In the genomic region with DNA sequence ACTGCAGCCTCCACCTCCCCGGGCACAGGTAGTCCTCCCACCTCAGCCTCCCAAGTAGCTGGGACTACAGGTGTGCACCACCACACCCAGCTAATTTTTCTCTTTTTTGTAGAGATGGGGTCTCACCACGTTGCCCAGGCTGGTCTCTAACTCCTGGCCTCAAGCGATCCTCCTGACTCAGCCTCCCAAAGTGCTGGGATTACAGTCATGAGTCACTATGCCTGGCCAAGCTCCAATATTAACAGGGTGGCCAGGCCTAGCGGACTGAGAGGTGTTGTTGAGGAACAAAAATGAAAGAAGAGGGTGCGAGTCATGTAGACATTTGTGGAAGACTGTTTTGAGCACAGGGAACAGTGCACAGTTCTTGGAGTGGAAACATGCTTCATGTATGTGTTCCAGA, we compare ENCODE assay signal across 8 cellular contexts. TPM values are rescaled to one million over a fixed set of nuclear protein-coding genes. Genes with fewer than 3 reads are reported as not detected.
DNase-seq lines count a peak whose midpoint lies in the region; ATAC-seq, FAIRE-seq and TF ChIP-seq lines count a peak whose summit lies in the region.
"Not testable (repeated sequence)": the region's sequence is repeated elsewhere in the genome, so short reads cannot be mapped to it uniquely, and the experiment has no call there.
"Had no signal": no experiment of that assay in that cellular context is flagged by ENCODE, and none has a peak within 500 bp of the region (broad histone marks: within the 10 kb centered on the region; RNA-seq: fewer than 3 reads in every experiment).

No MANE protein-coding gene starts in this region.

- DNase-seq in AG10803 (ENCODE audit: low read depth) (peak; percentile 33), HCEC 1CT (peak; percentile 48), MV-4-11 (lab: John Stamatoyannopoulos, UW) (peak; percentile 39), SJSA1 (ENCODE audit: low read depth in 1 of 2, low spot score in 2 of 2) (peak; percentile 52 to 65), brain microvascular endothelial cell (peak; percentile 35), fibroblast of mammary gland (ENCODE audit: low read depth) (peak; percentile 79)
- DNase-seq in HepG2 (ENCODE audit: low spot score): not testable (repeated sequence)

- intact Hi-C loops in HepG2 (cut with micrococcal nuclease; ENCODE audit: unreplicated experiment): not testable (repeated sequence)

- not testable (repeated sequence) for BruUV-seq in HepG2 (replicated peaks; lab: Mats Ljungman, UMichigan)

- not testable (repeated sequence) for TF ChIP-seq RAD21 in HepG2 (CRISPR knock-in tag; IDR thresholded peaks at IDR 0.05)

- in situ Hi-C loops in brain microvascular endothelial cell (cut with HindIII; ENCODE audit: low pct_ligation_motif_present, low sequenced_read_pairs): not testable (repeated sequence)
- in situ Hi-C loops in HepG2 (cut with HindIII; ENCODE audit: extremely low pct_ligation_motif_present, low pct_unique_long_range_greater_than_20kb): loop anchor here (5.0 kb wide), 1 partner anchor 33 kb away; the partner anchor contains the start of gene HNRNPUL1

- not testable (repeated sequence) for FAIRE-seq in HepG2 (lab: Jason Lieb, UNC)

- H3K79me2 ChIP-seq in HepG2 (ENCODE audit: insufficient read depth, low read length): not testable (repeated sequence)

- H3K9me3 ChIP-seq in SJSA1 (replicated peaks); HepG2 (ENCODE audit: low read length): not testable (repeated sequence)

- not testable (repeated sequence) for ATAC-seq in HepG2

- H3K4me1 ChIP-seq in SJSA1 (replicated peaks) (peaks cover 50% of the 10 kb centered on the region), HepG2 (ENCODE audit: insufficient read depth, low read length) (peaks cover 43% of the 10 kb centered on the region)

- not testable (repeated sequence) for TF ChIP-seq CTCF in AG10803 (conservative IDR thresholded peaks at IDR 0.05; ENCODE audit: low read length); brain microvascular endothelial cell (IDR thresholded peaks at IDR 0.05; ENCODE audit: low read depth, low read length, missing control alignments); fibroblast of mammary gland (conservative IDR thresholded peaks at IDR 0.05; ENCODE audit: control insufficient read depth, insufficient read depth, low read depth, low read length); HepG2 (CRISPR knock-in tag; IDR thresholded peaks at IDR 0.05)

- H3K9ac ChIP-seq in HepG2 (ENCODE audit: insufficient read depth, low read depth, low read length): not testable (repeated sequence)

- not testable (repeated sequence) for TF ChIP-seq EP300 in HepG2 (IDR thresholded peaks at IDR 0.05; ENCODE audit: low read depth in 2 of 2, low read length in 2 of 2); HepG2 (CRISPR knock-in tag; IDR thresholded peaks at IDR 0.05; ENCODE audit: borderline replicate concordance)

- WGBS in HepG2 (ENCODE audit: low lambda C conversion rate): 88% methylated on average over 5 of the region's 5 CpGs

- CTCF ChIA-PET in HepG2 (lab: Yijun Ruan, JAX; ENCODE audit: low intra/inter-chr PET ratio, low total read pairs): not testable (repeated sequence)

- not testable (repeated sequence) for H3K4me2 ChIP-seq in HepG2 (ENCODE audit: low read depth, low read length)

- 0 out of 2 replicates have a peak overlapping the region, but pooled peaks have one; percentile 6 for H3K27ac ChIP-seq in SJSA1
- not testable (repeated sequence) for H3K27ac ChIP-seq in brain microvascular endothelial cell; HepG2 (ENCODE audit: extremely low read length, insufficient read depth, low read length)

- not testable (repeated sequence) for H4K20me1 ChIP-seq in HepG2 (ENCODE audit: insufficient read depth, low read length)

- TF ChIP-seq POLR2A in HepG2 (IDR thresholded peaks at IDR 0.05; ENCODE audit: insufficient read depth in 1 of 2, low read depth in 2 of 2, low read length in 2 of 2): not testable (repeated sequence)

- not testable (repeated sequence) for H2AFZ ChIP-seq in HepG2 (ENCODE audit: low read length)

- H3K36me3 ChIP-seq in SJSA1: peaks cover 80% of the 10 kb centered on the region
- H3K36me3 ChIP-seq in brain microvascular endothelial cell (replicated peaks): peaks cover 39% of the 10 kb centered on the region
- H3K36me3 ChIP-seq in HepG2 (replicated peaks in 1 of 2; ENCODE audit: control insufficient read depth in 1 of 2, insufficient read depth in 2 of 2, low read length in 2 of 2): not testable (repeated sequence)

- not testable (repeated sequence) for H3K27me3 ChIP-seq in SJSA1 (replicated peaks); brain microvascular endothelial cell (replicated peaks); HepG2 (ENCODE audit: control insufficient read depth in 1 of 2, insufficient read depth in 2 of 2, low read length in 2 of 2)

- not testable (repeated sequence) for H3K4me3 ChIP-seq in AG10803 (ENCODE audit: low read length); SJSA1; brain microvascular endothelial cell (ENCODE audit: low read depth, low read length); fibroblast of mammary gland (ENCODE audit: control insufficient read depth, low read depth, low read length); HepG2 (replicated peaks in 1 of 3; ENCODE audit: insufficient read depth in 1 of 3, low read depth in 2 of 3, low read length in 3 of 3)

- POLR2A ChIA-PET in HepG2 (lab: Yijun Ruan, JAX): interaction anchor here (1.5 kb wide), 1 partner anchor 11 kb away, joined by 4 read pairs; the partner anchor contains the start of gene AXL

RNA-seq across cellular contexts. Expression of gene AXL, which starts 10.3 kb away (rescaled TPM):
- total RNA-seq in SJSA1 (2014; rRNA removed; shearing (Covaris generic)): 181 and 224 TPM in 2 replicates
- 0.31 and 0.71 TPM in 2 replicates for total RNA-seq in HepG2 (2016; rRNA removed; fragmentation: Illumina TruSeq; extraction: Trizol)
- 0.18 and 0.20 TPM in 2 replicates for total RNA-seq in HepG2 (2016; cell fraction: cytosol; rRNA removed; fragmentation: Illumina TruSeq; extraction: Trizol; ENCODE audit: low read depth)
- 0.54 and 0.67 TPM in 2 replicates for total RNA-seq in HepG2 (2016; cell fraction: insoluble cytoplasmic fraction; rRNA removed; fragmentation: Illumina TruSeq; extraction: Trizol)
- total RNA-seq in HepG2 (2016; cell fraction: membrane; rRNA removed; fragmentation: Illumina TruSeq; extraction: Trizol): 0.59 and 0.79 TPM in 2 replicates
- 1.1 and 1.8 TPM in 2 replicates for total RNA-seq in HepG2 (2016; cell fraction: nucleus; rRNA removed; fragmentation: Illumina TruSeq; extraction: Trizol)
- polyA plus RNA-seq in HepG2 (2011; rRNA removed): 5.7 and 5.9 TPM in 2 replicates
- polyA plus RNA-seq in HepG2 (2011; cell fraction: cytosol; rRNA removed): 4.3 and 4.8 TPM in 2 replicates
- polyA plus RNA-seq in HepG2 (2011; cell fraction: nucleus; rRNA removed): 5.2 and 8.0 TPM in 2 replicates
- polyA plus RNA-seq in HepG2 (2012): 2.9 and 4.5 TPM in 2 replicates
- 0.09 and 0.10 TPM in 2 replicates for polyA plus RNA-seq in HepG2 (2016; cell fraction: cytosol; fragmentation: Illumina TruSeq; extraction: Trizol; ENCODE audit: low read depth)
- polyA plus RNA-seq in HepG2 (2016; cell fraction: insoluble cytoplasmic fraction; fragmentation: Illumina TruSeq; extraction: Trizol; ENCODE audit: low read depth): 0.39 and 0.46 TPM in 2 replicates
- polyA plus RNA-seq in HepG2 (2016; cell fraction: membrane; fragmentation: Illumina TruSeq; extraction: Trizol; ENCODE audit: low read depth): 0.32 and 0.35 TPM in 2 replicates
- 1.3 and 1.4 TPM in 2 replicates for polyA plus RNA-seq in HepG2 (2016; cell fraction: nucleus; fragmentation: Illumina TruSeq; extraction: Trizol; ENCODE audit: insufficient read depth, low read depth)
- 26.1 and 95.6 TPM in 2 replicates for polyA minus RNA-seq in HepG2 (2011; rRNA and poly(A)+ RNA removed; ENCODE audit: low replicate concordance)
- 11.6 and 12.8 TPM in 2 replicates for polyA minus RNA-seq in HepG2 (2011; cell fraction: cytosol; rRNA and poly(A)+ RNA removed)
- 5.0 and 5.1 TPM in 2 replicates for polyA minus RNA-seq in HepG2 (2011; cell fraction: nucleus; rRNA and poly(A)+ RNA removed)

RNA-seq across cellular contexts. Expression of gene HNRNPUL1, which starts 34.8 kb away (rescaled TPM):
- 147 and 162 TPM in 2 replicates for total RNA-seq in SJSA1 (2014; rRNA removed; shearing (Covaris generic))
- total RNA-seq in HepG2 (2016; rRNA removed; fragmentation: Illumina TruSeq; extraction: Trizol): 81.7 and 88.8 TPM in 2 replicates
- 30.9 and 33.3 TPM in 2 replicates for total RNA-seq in HepG2 (2016; cell fraction: cytosol; rRNA removed; fragmentation: Illumina TruSeq; extraction: Trizol; ENCODE audit: low read depth)
- 77.3 and 84.2 TPM in 2 replicates for total RNA-seq in HepG2 (2016; cell fraction: insoluble cytoplasmic fraction; rRNA removed; fragmentation: Illumina TruSeq; extraction: Trizol)
- 78.7 and 78.8 TPM in 2 replicates for total RNA-seq in HepG2 (2016; cell fraction: membrane; rRNA removed; fragmentation: Illumina TruSeq; extraction: Trizol)
- 62.2 and 71.6 TPM in 2 replicates for total RNA-seq in HepG2 (2016; cell fraction: nucleus; rRNA removed; fragmentation: Illumina TruSeq; extraction: Trizol)
- 29.7 and 30.9 TPM in 2 replicates for polyA plus RNA-seq in HepG2 (2011; rRNA removed)
- polyA plus RNA-seq in HepG2 (2011; cell fraction: cytosol; rRNA removed): 16.7 and 21.1 TPM in 2 replicates
- polyA plus RNA-seq in HepG2 (2011; cell fraction: nucleus; rRNA removed): 36.0 and 41.1 TPM in 2 replicates
- polyA plus RNA-seq in HepG2 (2012): 62.3 and 78.5 TPM in 2 replicates
- polyA plus RNA-seq in HepG2 (2016; cell fraction: cytosol; fragmentation: Illumina TruSeq; extraction: Trizol; ENCODE audit: low read depth): 43.7 and 48.0 TPM in 2 replicates
- 126 and 151 TPM in 2 replicates for polyA plus RNA-seq in HepG2 (2016; cell fraction: insoluble cytoplasmic fraction; fragmentation: Illumina TruSeq; extraction: Trizol; ENCODE audit: low read depth)
- polyA plus RNA-seq in HepG2 (2016; cell fraction: membrane; fragmentation: Illumina TruSeq; extraction: Trizol; ENCODE audit: low read depth): 99.0 and 109 TPM in 2 replicates
- polyA plus RNA-seq in HepG2 (2016; cell fraction: nucleus; fragmentation: Illumina TruSeq; extraction: Trizol; ENCODE audit: insufficient read depth, low read depth): 102 and 113 TPM in 2 replicates
- 47.6 and 50.7 TPM in 2 replicates for polyA minus RNA-seq in HepG2 (2011; rRNA and poly(A)+ RNA removed; ENCODE audit: low replicate concordance)
- polyA minus RNA-seq in HepG2 (2011; cell fraction: cytosol; rRNA and poly(A)+ RNA removed): 23.6 and 33.9 TPM in 2 replicates
- 61.9 and 71.0 TPM in 2 replicates for polyA minus RNA-seq in HepG2 (2011; cell fraction: nucleus; rRNA and poly(A)+ RNA removed)

RNA-seq across cellular contexts. Expression of gene CYP2S1, which starts 36.3 kb away (rescaled TPM):
- total RNA-seq in SJSA1 (2014; rRNA removed; shearing (Covaris generic)): not detected in 2 replicates
- 0.09 TPM in 1 of 2 replicates, not detected in the other for total RNA-seq in HepG2 (2016; rRNA removed; fragmentation: Illumina TruSeq; extraction: Trizol)
- not detected in 2 replicates for total RNA-seq in HepG2 (2016; cell fraction: cytosol; rRNA removed; fragmentation: Illumina TruSeq; extraction: Trizol; ENCODE audit: low read depth)
- total RNA-seq in HepG2 (2016; cell fraction: insoluble cytoplasmic fraction; rRNA removed; fragmentation: Illumina TruSeq; extraction: Trizol): 0.07 and 0.26 TPM in 2 replicates
- total RNA-seq in HepG2 (2016; cell fraction: membrane; rRNA removed; fragmentation: Illumina TruSeq; extraction: Trizol): 0.07 and 0.15 TPM in 2 replicates
- 0.28 TPM in 1 of 2 replicates, not detected in the other for total RNA-seq in HepG2 (2016; cell fraction: nucleus; rRNA removed; fragmentation: Illumina TruSeq; extraction: Trizol)
- polyA plus RNA-seq in HepG2 (2011; rRNA removed): 1.8 and 2.1 TPM in 2 replicates
- 0.87 and 1.2 TPM in 2 replicates for polyA plus RNA-seq in HepG2 (2011; cell fraction: cytosol; rRNA removed)
- 4.2 and 4.4 TPM in 2 replicates for polyA plus RNA-seq in HepG2 (2011; cell fraction: nucleus; rRNA removed)
- 4.6 and 5.8 TPM in 2 replicates for polyA plus RNA-seq in HepG2 (2012)
- polyA plus RNA-seq in HepG2 (2016; cell fraction: cytosol; fragmentation: Illumina TruSeq; extraction: Trizol; ENCODE audit: low read depth): 0.11 and 0.12 TPM in 2 replicates
- 0.19 and 0.38 TPM in 2 replicates for polyA plus RNA-seq in HepG2 (2016; cell fraction: insoluble cytoplasmic fraction; fragmentation: Illumina TruSeq; extraction: Trizol; ENCODE audit: low read depth)
- 0.11 and 0.19 TPM in 2 replicates for polyA plus RNA-seq in HepG2 (2016; cell fraction: membrane; fragmentation: Illumina TruSeq; extraction: Trizol; ENCODE audit: low read depth)
- polyA plus RNA-seq in HepG2 (2016; cell fraction: nucleus; fragmentation: Illumina TruSeq; extraction: Trizol; ENCODE audit: insufficient read depth, low read depth): 0.79 and 0.81 TPM in 2 replicates
- 1.1 and 2.5 TPM in 2 replicates for polyA minus RNA-seq in HepG2 (2011; rRNA and poly(A)+ RNA removed; ENCODE audit: low replicate concordance)
- 2.8 and 4.8 TPM in 2 replicates for polyA minus RNA-seq in HepG2 (2011; cell fraction: cytosol; rRNA and poly(A)+ RNA removed)
- 1.1 and 1.3 TPM in 2 replicates for polyA minus RNA-seq in HepG2 (2011; cell fraction: nucleus; rRNA and poly(A)+ RNA removed)
- polyA plus RNA-seq: CD4-positive, alpha-beta memory T cell had no signal

Comparison
In these comparisons a context has a peak if more than half of its experiments do, and no peak if none do; other contexts are left out.
1. RNA of gene AXL, which starts 10.3 kb away (total RNA-seq): 181 to 224 TPM in SJSA1; 0.18 to 1.8 TPM in HepG2; every median in the first group is over 10 times any median in the second.